In the genomic region with DNA sequence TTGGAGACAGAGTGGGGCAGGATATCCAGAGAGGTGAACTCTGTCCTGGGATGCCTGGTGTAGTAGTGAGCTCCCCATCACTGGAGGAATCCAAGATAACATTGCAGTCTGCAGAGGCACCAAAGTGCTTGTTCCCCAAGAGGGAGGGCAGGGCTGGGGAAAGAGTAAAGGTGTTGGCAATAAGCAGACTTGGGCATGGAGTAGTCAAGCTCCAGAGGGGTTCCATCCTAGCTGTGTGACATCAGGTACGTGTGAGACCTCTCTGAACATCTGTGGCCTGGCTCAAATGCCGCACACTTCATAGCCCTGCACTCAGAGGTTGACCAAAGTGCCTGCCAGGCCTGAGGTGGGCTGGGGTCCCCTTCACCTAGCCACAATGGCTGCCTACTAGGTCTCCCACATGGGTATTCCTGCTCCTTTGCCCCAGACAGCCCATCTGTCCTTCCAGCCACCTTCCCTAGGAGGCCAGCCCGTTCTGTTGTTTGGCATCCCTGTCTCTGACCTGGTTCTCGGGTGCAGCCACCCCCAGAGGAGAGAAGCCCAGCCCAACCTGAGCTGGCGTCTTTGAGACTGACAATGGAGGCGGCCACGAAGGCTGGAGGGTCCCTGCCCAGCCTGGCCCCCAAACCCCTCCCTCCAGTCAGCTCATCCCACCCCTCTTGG, we compare ENCODE assay signal across 22 cellular contexts. TPM values are rescaled to one million over a fixed set of nuclear protein-coding genes. Genes with fewer than 3 reads are reported as not detected.
DNase-seq lines count a peak whose midpoint lies in the region; ATAC-seq, FAIRE-seq and TF ChIP-seq lines count a peak whose summit lies in the region.
"Had no signal": no experiment of that assay in that cellular context is flagged by ENCODE, and none has a peak within 500 bp of the region (broad histone marks: within the 10 kb centered on the region; RNA-seq: fewer than 3 reads in every experiment).

No MANE protein-coding gene starts in this region.

- peaks cover 50% of the 10 kb centered on the region for H4K20me1 ChIP-seq in K562 (replicated peaks; ENCODE audit: control insufficient read depth, insufficient read depth, low read length)

- H3K23ac ChIP-seq in mesendoderm (ENCODE audit: low read length) = no peak overlapping the region

- H3K4me1 Mint-ChIP-seq in CD4-positive, CD25-positive, alpha-beta regulatory T cell = peaks cover 5 to 42% (median 23%) of the 10 kb centered on the region in 4 donors
- H3K4me1 Mint-ChIP-seq in nephron = peaks cover 17% of the 10 kb centered on the region
- H3K4me1 Mint-ChIP-seq in activated CD4-positive, alpha-beta memory T cell treated with anti-CD3 and anti-CD28 coated beads for 36 hours (ENCODE audit: low read depth) = peaks cover 13% of the 10 kb centered on the region

- 84% methylated on average over 7 of the region's 7 CpGs for WGBS in K562 (ENCODE audit: insufficient coverage, low coverage, missing lambda C conversion rate)
- WGBS in mesendoderm (ENCODE audit: extremely low coverage, insufficient coverage, low lambda C conversion rate) = no CpG with 5 or more reads among the region's 7 CpGs

- in situ Hi-C loops in K562 (cut with MboI) = no loop called here

- no peak overlapping the region for H3K18ac ChIP-seq in mesendoderm (ENCODE audit: low read length)

- TF ChIP-seq POLR2A in GM12891 (IDR thresholded peaks at IDR 0.05; ENCODE audit: low read depth, low read length) (no peak), K562 (conservative IDR thresholded peaks at IDR 0.05) (no peak)

- H3K27me3 ChIP-seq in CD4-positive, CD25-positive, alpha-beta regulatory T cell (ENCODE audit: control insufficient read depth, insufficient read depth, low read length) = no peaks in the 10 kb centered on the region
- H3K27me3 ChIP-seq in K562 (ENCODE audit: control insufficient read depth in 2 of 2, insufficient read depth in 2 of 2, low read length in 2 of 2) (peaks cover 0 to 11% of the 10 kb centered on the region in 2 experiments; a peak in 3 of 5 replicates), mesendoderm (ENCODE audit: insufficient read depth, low read length, poor library complexity) (no peaks in the 10 kb centered on the region)
- H3K27me3 ChIP-seq: upper lobe of left lung had no signal

- peak overlapping the region in 1 of 3 donors; percentile 14 for H3K27ac Mint-ChIP-seq in CD4-positive, CD25-positive, alpha-beta regulatory T cell
- H3K27ac Mint-ChIP-seq in nephron = no peak overlapping the region
- H3K27ac Mint-ChIP-seq in activated CD4-positive, alpha-beta memory T cell treated with anti-CD3 and anti-CD28 coated beads for 36 hours = no peak overlapping the region
- H3K27ac Mint-ChIP-seq: activated CD8-positive, alpha-beta memory T cell treated with anti-CD3 and anti-CD28 coated beads, Interleukin-2, amount 10 ng/mL, durations not matched to agents 7 days and 5 days; GM23338; stimulated activated naive CD8-positive, alpha-beta T cell treated with anti-CD3 and anti-CD28 coated beads, Interleukin-15, Interleukin-2, amounts not matched to agents 100 ng/mL and 50 ng/mL, for 24 hours had no signal

- H3K79me1 ChIP-seq in mesendoderm (ENCODE audit: low read length) = peaks cover 2% of the 10 kb centered on the region

- H2BK15ac ChIP-seq in mesendoderm (replicated peaks; ENCODE audit: low read depth) = no peak overlapping the region

- H2AK5ac ChIP-seq in mesendoderm (ENCODE audit: low read length) = no peak overlapping the region

- no peaks in the 10 kb centered on the region for H3K36me3 Mint-ChIP-seq in CD4-positive, CD25-positive, alpha-beta regulatory T cell
- no peaks in the 10 kb centered on the region for H3K36me3 Mint-ChIP-seq in nephron (ENCODE audit: low read depth)
- peaks cover 16% of the 10 kb centered on the region for H3K36me3 Mint-ChIP-seq in activated CD4-positive, alpha-beta memory T cell treated with anti-CD3 and anti-CD28 coated beads for 36 hours

- peaks cover 8% of the 10 kb centered on the region for H3K9me1 ChIP-seq in K562 (ENCODE audit: control insufficient read depth, insufficient read depth, low read length)

- no peaks in the 10 kb centered on the region for H3K36me3 ChIP-seq in CD4-positive, CD25-positive, alpha-beta regulatory T cell (ENCODE audit: control insufficient read depth, insufficient read depth, low read length)
- peaks cover 15% of the 10 kb centered on the region for H3K36me3 ChIP-seq in K562 (ENCODE audit: control insufficient read depth, insufficient read depth, low read length)
- H3K36me3 ChIP-seq in mesendoderm (ENCODE audit: control insufficient read depth, insufficient read depth, low read length) = no peaks in the 10 kb centered on the region
- H3K36me3 ChIP-seq: left lung, upper lobe of left lung had no signal

- peak overlapping the region in 1 of 2 experiments; percentile 2; a peak in 1 of 4 replicates for H3K9ac ChIP-seq in K562 (ENCODE audit: insufficient read depth in 1 of 2, low read depth in 2 of 2, low read length in 2 of 2)
- no peak overlapping the region for H3K9ac ChIP-seq in mesendoderm (ENCODE audit: low read length)

- intact Hi-C loops in K562 (cut with micrococcal nuclease) = loop anchor here (5.0 kb wide), 1 partner anchor 317 kb away; no protein-coding TSS in a partner anchor
- intact Hi-C loops in activated CD4-positive, alpha-beta memory T cell treated with anti-CD3 and anti-CD28 coated beads for 36 hours (cut with micrococcal nuclease) = loop anchor here (5.0 to 10.0 kb wide), 2 partner anchors 292 to 1345 kb away; a partner anchor contains a TSS

- CTCF ChIA-PET in K562 (lab: Yijun Ruan, JAX; ENCODE audit: low intra/inter-chr PET ratio) = no interaction called here
- CTCF ChIA-PET in activated CD4-positive, alpha-beta memory T cell treated with anti-CD3 and anti-CD28 coated beads for 36 hours (lab: Charles Lee) = no interaction called here

- no peak for FAIRE-seq in GM12891 (lab: Jason Lieb, UNC)
- no peak for FAIRE-seq in K562 (lab: Jason Lieb, UNC)

- H3K4me2 ChIP-seq in K562 (ENCODE audit: insufficient read depth, low read length) (no peak overlapping the region), mesendoderm (ENCODE audit: low read length) (no peak overlapping the region)

- TF ChIP-seq CTCF in K562 (IDR thresholded peaks at IDR 0.05 in 2 of 3, conservative IDR thresholded peaks at IDR 0.05 in 1 of 3; ENCODE audit: insufficient read depth in 2 of 3, low read depth in 1 of 3, low read length in 3 of 3) = no peak
- no peak for TF ChIP-seq CTCF in nephron (IDR thresholded peaks at IDR 0.05; ENCODE audit: unreplicated experiment in 3 of 3)

- no peak overlapping the region for H4K8ac ChIP-seq in mesendoderm (ENCODE audit: low read depth, low read length)

- no peak overlapping the region for H2AFZ ChIP-seq in K562 (ENCODE audit: low read depth, low read length)
- H2AFZ ChIP-seq: GM23338 had no signal

- no peaks in the 10 kb centered on the region for H3K27me3 Mint-ChIP-seq in CD4-positive, CD25-positive, alpha-beta regulatory T cell
- peaks cover 4% of the 10 kb centered on the region for H3K27me3 Mint-ChIP-seq in nephron (ENCODE audit: low read depth)
- H3K27me3 Mint-ChIP-seq in activated CD4-positive, alpha-beta memory T cell treated with anti-CD3 and anti-CD28 coated beads for 36 hours = no peaks in the 10 kb centered on the region
- H3K27me3 Mint-ChIP-seq: activated CD8-positive, alpha-beta memory T cell treated with anti-CD3 and anti-CD28 coated beads, Interleukin-2, amount 10 ng/mL, durations not matched to agents 7 days and 5 days; stimulated activated naive CD8-positive, alpha-beta T cell treated with anti-CD3 and anti-CD28 coated beads, Interleukin-15, Interleukin-2, amounts not matched to agents 100 ng/mL and 50 ng/mL, for 24 hours had no signal

- TF ChIP-seq EP300 in K562 (IDR thresholded peaks at IDR 0.05; ENCODE audit: low read length) = no peak

- peak overlapping the region; percentile 68 to 89 (median 76) for H3K4me3 Mint-ChIP-seq in CD4-positive, CD25-positive, alpha-beta regulatory T cell
- peak overlapping the region in 2 of 3 experiments; percentile 73 to 76 for H3K4me3 Mint-ChIP-seq in nephron
- no peak overlapping the region for H3K4me3 Mint-ChIP-seq in activated CD4-positive, alpha-beta memory T cell treated with anti-CD3 and anti-CD28 coated beads for 36 hours
- H3K4me3 Mint-ChIP-seq: activated CD8-positive, alpha-beta memory T cell treated with anti-CD3 and anti-CD28 coated beads, Interleukin-2, amount 10 ng/mL, durations not matched to agents 7 days and 5 days; GM23338; stimulated activated naive CD8-positive, alpha-beta T cell treated with anti-CD3 and anti-CD28 coated beads, Interleukin-15, Interleukin-2, amounts not matched to agents 100 ng/mL and 50 ng/mL, for 24 hours had no signal

- H3K9me3 ChIP-seq in CD4-positive, CD25-positive, alpha-beta regulatory T cell (ENCODE audit: control insufficient read depth in 2 of 2, low read length in 2 of 2) = no peaks in the 10 kb centered on the region
- H3K9me3 ChIP-seq in K562 (replicated peaks; ENCODE audit: control insufficient read depth, insufficient read depth, low read depth, low read length) = no peaks in the 10 kb centered on the region
- H3K9me3 ChIP-seq: left lung, upper lobe of left lung had no signal

- peaks cover 31% of the 10 kb centered on the region for H3K4me1 ChIP-seq in CD4-positive, CD25-positive, alpha-beta regulatory T cell (ENCODE audit: control insufficient read depth, insufficient read depth, low read length, poor library complexity, severe bottlenecking)
- H3K4me1 ChIP-seq in K562 (replicated peaks in 1 of 2; ENCODE audit: control insufficient read depth in 2 of 2, insufficient read depth in 2 of 2, low read length in 2 of 2) (peaks cover 12 to 51% of the 10 kb centered on the region in 2 experiments; a peak in 4 of 5 replicates), mesendoderm (ENCODE audit: control insufficient read depth, low read depth, low read length) (peaks cover 3% of the 10 kb centered on the region)

- H3K4ac ChIP-seq in mesendoderm (ENCODE audit: low read depth, low read length) = no peak overlapping the region

- POLR2A ChIA-PET in K562 (lab: Yijun Ruan, JAX) = interaction anchor here (0.6 kb wide), 1 partner anchor 31 kb away, joined by 3 read pairs; no protein-coding TSS in a partner anchor
- POLR2A ChIA-PET in activated CD4-positive, alpha-beta memory T cell treated with anti-CD3 and anti-CD28 coated beads for 36 hours (lab: Charles Lee) = no interaction called here

- no peaks in the 10 kb centered on the region for H3K9me3 Mint-ChIP-seq in CD4-positive, CD25-positive, alpha-beta regulatory T cell
- H3K9me3 Mint-ChIP-seq in nephron = no peaks in the 10 kb centered on the region
- no peaks in the 10 kb centered on the region for H3K9me3 Mint-ChIP-seq in activated CD4-positive, alpha-beta memory T cell treated with anti-CD3 and anti-CD28 coated beads for 36 hours
- H3K9me3 Mint-ChIP-seq: GM23338; stimulated activated naive CD8-positive, alpha-beta T cell treated with anti-CD3 and anti-CD28 coated beads, Interleukin-15, Interleukin-2, amounts not matched to agents 100 ng/mL and 50 ng/mL, for 24 hours had no signal

- ATAC-seq in CD4-positive, CD25-positive, alpha-beta regulatory T cell (ENCODE audit: low read depth in 2 of 2) = no peak
- no peak for ATAC-seq in K562
- ATAC-seq: activated CD8-positive, alpha-beta memory T cell treated with anti-CD3 and anti-CD28 coated beads, Interleukin-2, amount 10 ng/mL, durations not matched to agents 7 days and 5 days; GM23338; left lung had no signal

- H3K27ac ChIP-seq in CD4-positive, CD25-positive, alpha-beta regulatory T cell (ENCODE audit: insufficient read depth, low read length, poor library complexity, severe bottlenecking) = no peak overlapping the region
- no peak overlapping the region for H3K27ac ChIP-seq in K562 (ENCODE audit: extremely low read depth, low read depth, low read length)
- H3K27ac ChIP-seq in mesendoderm (ENCODE audit: low read depth, low read length) = no peak overlapping the region
- H3K27ac ChIP-seq: left lung, upper lobe of left lung had no signal

- H3K56ac ChIP-seq in mesendoderm (ENCODE audit: low read length) = no peak overlapping the region

- no peak for DNase-seq in CD4-positive, CD25-positive, alpha-beta regulatory T cell
- DNase-seq in GM12891 (ENCODE audit: insufficient read length, low spot score) (no peak), K562 (ENCODE audit: extremely low read depth in 1 of 4, low spot score in 3 of 4) (no peak), NCI-H748 (lab: John Stamatoyannopoulos, UW; ENCODE audit: unreplicated experiment) (no peak), mesendoderm (no peak)
- no peak for DNase-seq in activated CD4-positive, alpha-beta memory T cell treated with anti-CD3 and anti-CD28 coated beads for 36 hours
- DNase-seq: activated CD8-positive, alpha-beta memory T cell treated with anti-CD3 and anti-CD28 coated beads, Interleukin-2, amount 10 ng/mL, durations not matched to agents 7 days and 5 days; activated naive CD4-positive, alpha-beta T cell; AML-193; cerebellar nuclear complex; effector CD8-positive, alpha-beta T cell; Kasumi-1; NCI-H1105 treated with DMSO at 0.1 percent for 48 hours; NCI-H2171 treated with DMSO at 0.1 percent for 48 hours; NCI-H69; OCI-M1; stimulated activated CD4-positive, alpha-beta T cell treated with anti-CD3 and anti-CD28 coated beads, Interleukin-1b, Interleukin-23, amount 100 ng/mL, for 48 hours had no signal

- BruUV-seq in K562 (replicated peaks; lab: Mats Ljungman, UMichigan) = no TSS peak

- no peak overlapping the region for H3K4me3 ChIP-seq in CD4-positive, CD25-positive, alpha-beta regulatory T cell (ENCODE audit: low read depth, low read length)
- H3K4me3 ChIP-seq in K562 = no peak overlapping the region
- no peak overlapping the region for H3K4me3 ChIP-seq in mesendoderm (ENCODE audit: low read length)
- H3K4me3 ChIP-seq: GM23338, left lung, upper lobe of left lung had no signal

- TF ChIP-seq RAD21 in K562 (CRISPR knock-in tag; conservative IDR thresholded peaks at IDR 0.05 in 1 of 2, IDR thresholded peaks at IDR 0.05 in 1 of 2) = no peak

- H4K5ac ChIP-seq in mesendoderm (ENCODE audit: low read length) = no peak overlapping the region

- no peak overlapping the region for H2BK120ac ChIP-seq in mesendoderm (ENCODE audit: low read depth, low read length)

- no peak overlapping the region for H2BK5ac ChIP-seq in mesendoderm (ENCODE audit: low read length)

- H3K79me2 ChIP-seq in K562 (ENCODE audit: control insufficient read depth, insufficient read depth, low read length) (peaks cover 42% of the 10 kb centered on the region), mesendoderm (ENCODE audit: control insufficient read depth, insufficient read depth, low read length) (peaks cover 22% of the 10 kb centered on the region)

RNA-seq across cellular contexts. Expression of a gene that starts 2.8 kb away (rescaled TPM):
- total RNA-seq in CD4-positive, CD25-positive, alpha-beta regulatory T cell = 335 TPM
- 100 to 1,000 TPM; 445 to 517 (median 481) TPM for polyA plus RNA-seq in CD4-positive, CD25-positive, alpha-beta regulatory T cell
- 202 TPM for polyA plus RNA-seq in GM12891 (2012; ENCODE audit: low read depth, missing spikeins)
- total RNA-seq in K562 (2011; cell fraction: chromatin; rRNA removed; ENCODE audit: low replicate concordance) = 99.7 and 210 TPM in 2 replicates
- 245 and 251 TPM in 2 replicates for total RNA-seq in K562 (2011; cell fraction: nucleolus; rRNA removed)
- total RNA-seq in K562 (2011; cell fraction: nucleoplasm; rRNA removed) = 187 and 199 TPM in 2 replicates
- total RNA-seq in K562 (2014; rRNA removed) (325 and 442 TPM in 2 replicates), K562 (2014; rRNA removed; fragmentation: Illumina TruSeq; extraction: Trizol) (120 and 140 TPM in 2 replicates), K562 (2015; rRNA removed; fragmentation: Illumina TruSeq; extraction: Trizol) (192 and 198 TPM in 2 replicates), K562 (2021) (472 and 483 TPM in 2 replicates)
- polyA plus RNA-seq in K562 (2011; rRNA removed) (351 and 621 TPM in 2 replicates), K562 (2014; fragmentation: Illumina TruSeq; extraction: Trizol) (593 and 811 TPM in 2 replicates), K562 (2014; fragmentation: Nextera tagmentation; extraction: Ambion mirVana) (100 to 1,000 TPM in 1 of 2 experiments, 10 to 100 TPM in 1; 69.8 to 232 TPM), K562 (2014; rRNA removed) (435 and 476 TPM in 2 replicates)
- polyA plus RNA-seq in K562 (2011; cell fraction: cytosol; rRNA removed) = 776 and 1,036 TPM in 2 replicates
- 257 and 274 TPM in 2 replicates for polyA plus RNA-seq in K562 (2011; cell fraction: nucleus; rRNA removed)
- 485 and 750 TPM in 2 replicates for polyA plus RNA-seq in K562 (2012)
- 408 and 480 TPM in 2 replicates for polyA minus RNA-seq in K562 (2011; rRNA and poly(A)+ RNA removed)
- 429 and 660 TPM in 2 replicates for polyA minus RNA-seq in K562 (2011; cell fraction: cytosol; rRNA and poly(A)+ RNA removed)
- 68.0 and 128 TPM in 2 replicates for polyA minus RNA-seq in K562 (2011; cell fraction: nucleus; rRNA and poly(A)+ RNA removed)
- 100 to 1,000 TPM; 346 to 355 TPM for total RNA-seq in activated CD4-positive, alpha-beta memory T cell treated with anti-CD3 and anti-CD28 coated beads for 36 hours
- 264 TPM for polyA plus RNA-seq in mesendoderm (2013, experiment 1 of 2)
- polyA plus RNA-seq in mesendoderm (2013, experiment 2 of 2) = 266 TPM

RNA-seq across cellular contexts. Expression of a gene that starts 23.4 kb away (rescaled TPM):
- total RNA-seq in CD4-positive, CD25-positive, alpha-beta regulatory T cell = 23.5 TPM
- polyA plus RNA-seq in CD4-positive, CD25-positive, alpha-beta regulatory T cell = 10 to 100 TPM; 18.0 to 24.0 (median 21.2) TPM
- polyA plus RNA-seq in GM12891 (2012; ENCODE audit: low read depth, missing spikeins) = 12.0 TPM
- total RNA-seq in K562 (2011; cell fraction: chromatin; rRNA removed; ENCODE audit: low replicate concordance) = 16.4 and 31.0 TPM in 2 replicates
- 27.0 and 28.6 TPM in 2 replicates for total RNA-seq in K562 (2011; cell fraction: nucleolus; rRNA removed)
- 20.4 and 20.5 TPM in 2 replicates for total RNA-seq in K562 (2011; cell fraction: nucleoplasm; rRNA removed)
- total RNA-seq in K562 (2014; rRNA removed) (42.2 and 50.8 TPM in 2 replicates), K562 (2014; rRNA removed; fragmentation: Illumina TruSeq; extraction: Trizol) (4.9 and 8.3 TPM in 2 replicates), K562 (2015; rRNA removed; fragmentation: Illumina TruSeq; extraction: Trizol) (18.9 and 23.2 TPM in 2 replicates), K562 (2021) (38.2 and 41.8 TPM in 2 replicates)
- polyA plus RNA-seq in K562 (2011; rRNA removed) (10.8 and 15.6 TPM in 2 replicates), K562 (2014; fragmentation: Illumina TruSeq; extraction: Trizol) (12.5 and 20.9 TPM in 2 replicates), K562 (2014; fragmentation: Nextera tagmentation; extraction: Ambion mirVana) (1 to 10 TPM; 3.2 to 3.8 TPM), K562 (2014; rRNA removed) (34.3 and 48.7 TPM in 2 replicates)
- polyA plus RNA-seq in K562 (2011; cell fraction: cytosol; rRNA removed) = 12.7 and 22.3 TPM in 2 replicates
- polyA plus RNA-seq in K562 (2011; cell fraction: nucleus; rRNA removed) = 44.7 and 65.7 TPM in 2 replicates
- polyA plus RNA-seq in K562 (2012) = 28.9 and 30.6 TPM in 2 replicates
- polyA minus RNA-seq in K562 (2011; rRNA and poly(A)+ RNA removed) = 1.9 and 2.0 TPM in 2 replicates
- 2.3 and 5.9 TPM in 2 replicates for polyA minus RNA-seq in K562 (2011; cell fraction: cytosol; rRNA and poly(A)+ RNA removed)
- polyA minus RNA-seq in K562 (2011; cell fraction: nucleus; rRNA and poly(A)+ RNA removed) = 6.9 and 8.2 TPM in 2 replicates
- total RNA-seq in activated CD4-positive, alpha-beta memory T cell treated with anti-CD3 and anti-CD28 coated beads for 36 hours = 10 to 100 TPM; 21.9 to 22.1 TPM
- polyA plus RNA-seq in mesendoderm (2013, experiment 1 of 2) = 23.0 TPM
- 22.1 TPM for polyA plus RNA-seq in mesendoderm (2013, experiment 2 of 2)

RNA-seq across cellular contexts. Expression of a gene that starts 29.4 kb away (rescaled TPM):
- 62.5 TPM for total RNA-seq in CD4-positive, CD25-positive, alpha-beta regulatory T cell
- 100 to 1,000 TPM; 126 to 163 (median 143) TPM for polyA plus RNA-seq in CD4-positive, CD25-positive, alpha-beta regulatory T cell
- polyA plus RNA-seq in GM12891 (2012; ENCODE audit: low read depth, missing spikeins) = 46.6 TPM
- total RNA-seq in K562 (2011; cell fraction: chromatin; rRNA removed; ENCODE audit: low replicate concordance) = 49.1 and 124 TPM in 2 replicates
- total RNA-seq in K562 (2011; cell fraction: nucleolus; rRNA removed) = 125 and 127 TPM in 2 replicates
- 91.0 and 99.2 TPM in 2 replicates for total RNA-seq in K562 (2011; cell fraction: nucleoplasm; rRNA removed)
- 228 and 230 TPM in 2 replicates for total RNA-seq in K562 (2014; rRNA removed)
- 26.7 and 47.2 TPM in 2 replicates for total RNA-seq in K562 (2014; rRNA removed; fragmentation: Illumina TruSeq; extraction: Trizol)
- 83.8 and 90.1 TPM in 2 replicates for total RNA-seq in K562 (2015; rRNA removed; fragmentation: Illumina TruSeq; extraction: Trizol)
- 112 and 120 TPM in 2 replicates for total RNA-seq in K562 (2021)
- 65.9 and 115 TPM in 2 replicates for polyA plus RNA-seq in K562 (2011; rRNA removed)
- polyA plus RNA-seq in K562 (2011; cell fraction: cytosol; rRNA removed) = 142 and 334 TPM in 2 replicates
- 277 and 406 TPM in 2 replicates for polyA plus RNA-seq in K562 (2011; cell fraction: nucleus; rRNA removed)
- 90.3 and 111 TPM in 2 replicates for polyA plus RNA-seq in K562 (2012)
- 81.0 and 93.0 TPM in 2 replicates for polyA plus RNA-seq in K562 (2014; fragmentation: Illumina TruSeq; extraction: Trizol)
- polyA plus RNA-seq in K562 (2014; fragmentation: Nextera tagmentation; extraction: Ambion mirVana) = 10 to 100 TPM; 34.9 to 77.0 TPM
- 154 and 166 TPM in 2 replicates for polyA plus RNA-seq in K562 (2014; rRNA removed)
- polyA minus RNA-seq in K562 (2011; rRNA and poly(A)+ RNA removed) = 25.6 and 46.0 TPM in 2 replicates
- 61.9 and 66.6 TPM in 2 replicates for polyA minus RNA-seq in K562 (2011; cell fraction: cytosol; rRNA and poly(A)+ RNA removed)
- 48.2 and 76.1 TPM in 2 replicates for polyA minus RNA-seq in K562 (2011; cell fraction: nucleus; rRNA and poly(A)+ RNA removed)
- 10 to 100 TPM; 51.1 to 52.7 TPM for total RNA-seq in activated CD4-positive, alpha-beta memory T cell treated with anti-CD3 and anti-CD28 coated beads for 36 hours
- 64.4 TPM for polyA plus RNA-seq in mesendoderm (2013, experiment 1 of 2)
- polyA plus RNA-seq in mesendoderm (2013, experiment 2 of 2) = 65.3 TPM
